Comparison of ENCODE assay signal across 8 cellular contexts in the genomic region with DNA sequence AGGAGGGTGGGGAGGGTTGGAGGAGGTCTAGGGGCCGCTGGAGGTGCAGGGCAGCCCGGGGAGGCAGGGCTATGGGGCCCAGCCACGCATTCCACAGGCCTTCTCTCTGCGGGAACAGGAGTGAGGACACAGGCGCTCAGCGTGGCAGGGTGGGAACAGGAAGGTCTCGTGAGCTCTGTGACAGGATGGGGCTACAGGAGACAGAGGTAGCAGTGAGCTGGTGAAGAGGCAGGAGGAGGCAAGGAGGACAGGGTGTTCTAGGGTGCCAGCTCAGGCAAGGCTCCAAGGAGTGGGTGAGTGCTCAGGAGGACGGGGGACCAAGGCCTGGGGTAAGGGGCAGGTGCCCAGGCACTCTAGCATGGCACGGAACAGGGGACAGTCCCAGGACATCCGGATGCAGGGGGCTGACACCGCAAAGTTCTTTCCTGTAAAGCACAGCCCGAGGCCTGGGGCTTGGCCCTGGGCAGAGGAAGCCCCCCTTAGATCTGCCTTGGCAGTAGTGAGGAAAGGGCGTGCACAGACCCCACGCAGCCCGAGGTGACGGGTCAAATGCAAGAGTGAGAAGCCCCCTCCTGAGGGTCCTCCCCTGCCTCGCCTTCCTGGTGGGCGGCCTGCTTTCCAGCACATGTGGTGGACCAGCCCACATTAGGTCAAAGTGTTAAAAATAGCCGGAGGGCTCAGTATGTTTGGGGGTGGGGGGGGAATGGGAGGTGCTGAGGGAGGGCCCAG. TPM values are rescaled to one million over a fixed set of nuclear protein-coding genes. Genes with fewer than 3 reads are reported as not detected.
DNase-seq lines count a peak whose midpoint lies in the region; ATAC-seq and TF ChIP-seq lines count a peak whose summit lies in the region.

No MANE protein-coding gene starts in this region.

- H3K4me1 ChIP-seq in body of pancreas, result peaks cover 60% of the 10 kb centered on the region

- DNase-seq in CD4-positive, alpha-beta T cell, result peak in 5 of 10 experiments; percentile 43 to 49 (median 45)
- DNase-seq in NAMALWA (ENCODE audit: low spot score) (peak; percentile 56), body of pancreas (peak; percentile 33 to 59 (median 51)), islet precursor cell (peak; percentile 79), GM10248 (ENCODE audit: extremely low spot score) (no peak)
- DNase-seq in stimulated activated CD4-positive, alpha-beta T cell treated with anti-CD3 and anti-CD28 coated beads, Interleukin-4, amount 100 ng/mL, for 1 hour, result peak; percentile 36

- H3K4me3 ChIP-seq in body of pancreas, result no peak overlapping the region

- no peak for TF ChIP-seq POLR2A in body of pancreas (IDR thresholded peaks at IDR 0.05)

- no peaks in the 10 kb centered on the region for H3K9me3 ChIP-seq in CD4-positive, alpha-beta T cell (ENCODE audit: control insufficient read depth, low read length)
- H3K9me3 ChIP-seq in body of pancreas, result no peaks in the 10 kb centered on the region

- ATAC-seq in CD4-positive, alpha-beta T cell (ENCODE audit: poor library complexity), result peak; percentile 20
- ATAC-seq in body of pancreas (no peak), esophagus mucosa (no peak), GM18870 (IDR thresholded peaks at IDR 0.05; ENCODE audit: unreplicated experiment) (no peak)

- H3K27me3 ChIP-seq in CD4-positive, alpha-beta T cell (ENCODE audit: control insufficient read depth, insufficient read depth, low read length), result no peaks in the 10 kb centered on the region
- no peaks in the 10 kb centered on the region for H3K27me3 ChIP-seq in body of pancreas

- no peak for TF ChIP-seq CTCF in CD4-positive, alpha-beta T cell (IDR thresholded peaks at IDR 0.05)
- no peak for TF ChIP-seq CTCF in body of pancreas (IDR thresholded peaks at IDR 0.05)
- TF ChIP-seq CTCF in GM10248 (IDR thresholded peaks at IDR 0.05; ENCODE audit: control extremely low read depth, extremely low read depth, low read depth, missing control alignments), result no peak

- intact Hi-C loops in CD4-positive, alpha-beta T cell (cut with DNase I, micrococcal nuclease), result loop anchor here in 1 of 2 experiments (1.0 to 5.0 kb wide), 3 partner anchors 10 to 51 kb away; no protein-coding TSS in a partner anchor
- intact Hi-C loops in body of pancreas (cut with DNase I), result loop anchor here (10.0 kb wide), 2 partner anchors 47 to 97 kb away; no protein-coding TSS in a partner anchor

- CTCF ChIA-PET in CD4-positive, alpha-beta T cell (lab: Charles Lee), result interaction anchor here (1.4 to 7.2 kb wide), 8 partner anchors 11 to 90 kb away, joined by 5 to 82 read pairs (median 26); a partner anchor contains a TSS
- CTCF ChIA-PET in GM10248 (lab: Yijun Ruan, JAX), result interaction anchor here (0.9 to 7.4 kb wide), 11 partner anchors 14 to 90 kb away, joined by 3 to 85 read pairs (median 14); a partner anchor contains a TSS

- POLR2A ChIA-PET in CD4-positive, alpha-beta T cell (lab: Charles Lee), result interaction anchor here (1.0 to 20.7 kb wide), 12 partner anchors 9 to 197 kb away, joined by 3 to 3042 read pairs (median 13); a partner anchor contains a TSS
- POLR2A ChIA-PET in GM10248 (lab: Yijun Ruan, JAX), result interaction anchor here (0.6 to 14.7 kb wide), 6 partner anchors 14 to 107 kb away, joined by 3 to 620 read pairs (median 6); a partner anchor contains a TSS

- H3K27ac ChIP-seq in CD4-positive, alpha-beta T cell (ENCODE audit: low read depth, low read length), result peak overlapping the region; percentile 99
- H3K27ac ChIP-seq in body of pancreas, result peak overlapping the region; percentile 98 to 100 (median 100)

- H3K36me3 Mint-ChIP-seq in CD4-positive, alpha-beta T cell (ENCODE audit: low read depth), result peaks cover 20% of the 10 kb centered on the region

- peaks cover 56% of the 10 kb centered on the region for H3K4me1 Mint-ChIP-seq in CD4-positive, alpha-beta T cell (ENCODE audit: low read depth)

- peak overlapping the region; percentile 88 for H3K4me3 Mint-ChIP-seq in CD4-positive, alpha-beta T cell

- no peaks in the 10 kb centered on the region for H3K27me3 Mint-ChIP-seq in CD4-positive, alpha-beta T cell

- 28 to 33% methylated on average over 9 to 17 of the region's 19 CpGs for WGBS in body of pancreas, 2 donors

- H3K27ac Mint-ChIP-seq in CD4-positive, alpha-beta T cell, result peak overlapping the region; percentile 96

- no peaks in the 10 kb centered on the region for H3K9me3 Mint-ChIP-seq in CD4-positive, alpha-beta T cell

- no peaks in the 10 kb centered on the region for H3K36me3 ChIP-seq in body of pancreas (replicated peaks in 1 of 2; ENCODE audit: insufficient read depth in 1 of 2, low read depth in 2 of 2)

RNA-seq across cellular contexts. Expression of a gene that starts 4.7 kb away (rescaled TPM):
- 100 to 1,000 TPM; 221 to 223 TPM for total RNA-seq in CD4-positive, alpha-beta T cell
- total RNA-seq in body of pancreas (100 to 1,000 TPM; 376 to 539 TPM), esophagus mucosa (389 TPM)

RNA-seq across cellular contexts. Expression of a gene that starts 31.4 kb away (rescaled TPM):
- total RNA-seq in CD4-positive, alpha-beta T cell, result 10 to 100 TPM; 19.4 to 25.3 TPM
- 10 to 100 TPM; 20.0 to 46.8 TPM for total RNA-seq in body of pancreas
- 37.1 TPM for total RNA-seq in esophagus mucosa

RNA-seq across cellular contexts. Expression of a gene that starts 35.4 kb away (rescaled TPM):
- 10 to 100 TPM; 40.0 to 40.8 TPM for total RNA-seq in CD4-positive, alpha-beta T cell
- 10 to 100 TPM; 52.4 to 67.2 TPM for total RNA-seq in body of pancreas
- 3.4 TPM for total RNA-seq in esophagus mucosa
